ENCODE assay signal across 15 cellular contexts in genomic region chr3:33355611-33356010, GRCh38.
DNase-seq lines count a peak whose midpoint lies in the region; ATAC-seq and TF ChIP-seq lines count a peak whose summit lies in the region.
"Had no signal": no experiment of that assay in that cellular context is flagged by ENCODE, and none has a peak within 500 bp of the region (broad histone marks: within the 10 kb centered on the region; RNA-seq: fewer than 3 reads in every experiment).

No MANE protein-coding gene starts in this region.

- H3K27ac Mint-ChIP-seq in Caco-2 (ENCODE audit: unreplicated experiment), result peak overlapping the region; percentile 27
- no peak overlapping the region for H3K27ac Mint-ChIP-seq in immature natural killer cell

- H3K36me3 ChIP-seq in Caco-2 (ENCODE audit: control insufficient read depth, insufficient read depth, low read length) (no peaks in the 10 kb centered on the region), lung (ENCODE audit: control insufficient read depth in 2 of 2, insufficient read depth in 2 of 2, low read length in 2 of 2) (no peaks in the 10 kb centered on the region)

- 55 to 78% methylated on average over 5 of the region's 5 CpGs for WGBS in lung, 2 donors

- DNase-seq in Caco-2, result peak; percentile 59 to 71
- DNase-seq in OCI-M1 (lab: John Stamatoyannopoulos, UW), result peak; percentile 77
- DNase-seq in fibroblast of gingiva (ENCODE audit: low read depth), result peak; percentile 55
- no peak for DNase-seq in lung (ENCODE audit: low spot score)
- DNase-seq in activated T-cell treated with anti-CD3 and anti-CD28 coated beads, Interleukin-2, amount 50 U/mL, for 1 hour, result no peak
- DNase-seq in hypothalamus (lab: John Stamatoyannopoulos, UW), result no peak
- no peak for DNase-seq in NCI-H2081 treated with DMSO at 0.1 percent for 48 hours (lab: John Stamatoyannopoulos, UW)
- DNase-seq in immature natural killer cell, result no peak
- DNase-seq: C1 segment of cervical spinal cord; central memory CD4-positive, alpha-beta T cell; retina; trophoblast cell had no signal

- peak overlapping the region; percentile 60 for H3K4me3 Mint-ChIP-seq in Caco-2 (ENCODE audit: unreplicated experiment)
- H3K4me3 Mint-ChIP-seq in immature natural killer cell, result no peak overlapping the region

- ATAC-seq in lung (ENCODE audit: insufficient read depth, low FRiP score), result peak; percentile 35
- ATAC-seq: activated CD4-positive, CD25-positive, alpha-beta regulatory T cell treated with anti-CD3 and anti-CD28 coated beads, Interleukin-2, amount 50 U/mL, for 24 hours; SK-N-SH treated with all-trans-retinoic acid at 6 μM for 48 hours had no signal

- POLR2A ChIA-PET in Caco-2 (lab: Charles Lee), result no interaction called here

- H3K27me3 Mint-ChIP-seq in Caco-2 (ENCODE audit: insufficient read depth, unreplicated experiment) (no peaks in the 10 kb centered on the region), immature natural killer cell (ENCODE audit: low read depth in 3 of 3) (peaks cover 0 to 4% (median 3%) of the 10 kb centered on the region in 3 donors)

- no peak overlapping the region for H3K27ac ChIP-seq in lung (ENCODE audit: low read depth in 1 of 2, low read length in 1 of 2)
- H3K27ac ChIP-seq: KMS-11 had no signal

- no TSS peak for BruUV-seq in Caco-2 (replicated peaks; lab: Mats Ljungman, UMichigan)

- H3K4me1 ChIP-seq in Caco-2 (peaks cover 17% of the 10 kb centered on the region), lung (ENCODE audit: control insufficient read depth in 2 of 2, insufficient read depth in 2 of 2, low read length in 2 of 2) (no peaks in the 10 kb centered on the region)

- CTCF ChIA-PET in Caco-2 (lab: Charles Lee), result interaction anchor here (0.6 to 1.8 kb wide), 3 partner anchors 17 to 1379 kb away, joined by 3 to 13 read pairs (median 4); no protein-coding TSS in a partner anchor

- H3K9me3 Mint-ChIP-seq in Caco-2 (ENCODE audit: unreplicated experiment) (no peaks in the 10 kb centered on the region), immature natural killer cell (no peaks in the 10 kb centered on the region)

- H3K4me3 ChIP-seq in Caco-2 (ENCODE audit: low read depth, low read length) (no peak overlapping the region), lung (no peak overlapping the region)

- H3K4me1 Mint-ChIP-seq in Caco-2 (ENCODE audit: low read depth, unreplicated experiment) (peaks cover 6% of the 10 kb centered on the region), immature natural killer cell (no peaks in the 10 kb centered on the region)

- no peaks in the 10 kb centered on the region for H3K9me3 ChIP-seq in Caco-2
- no peaks in the 10 kb centered on the region for H3K9me3 ChIP-seq in lung (ENCODE audit: control insufficient read depth in 2 of 2, insufficient read depth in 1 of 2, low read length in 1 of 2)

- intact Hi-C loops in Caco-2 (cut with micrococcal nuclease; ENCODE audit: unreplicated experiment), result loop anchor here (1.0 kb wide), 2 partner anchors 29 to 37 kb away; no protein-coding TSS in a partner anchor

- H3K36me3 Mint-ChIP-seq in Caco-2 (ENCODE audit: insufficient read depth, unreplicated experiment) (no peaks in the 10 kb centered on the region), immature natural killer cell (no peaks in the 10 kb centered on the region)

- H3K27me3 ChIP-seq in Caco-2 (replicated peaks; ENCODE audit: control insufficient read depth, insufficient read depth, low read length) (no peaks in the 10 kb centered on the region), lung (ENCODE audit: control insufficient read depth, insufficient read depth) (no peaks in the 10 kb centered on the region)

- TF ChIP-seq CTCF in Caco-2 (IDR thresholded peaks at IDR 0.05; ENCODE audit: insufficient read depth in 1 of 2, low read depth in 1 of 2, low read length in 1 of 2, severe bottlenecking in 1 of 2, unreplicated experiment in 1 of 2) (no peak), lung (IDR thresholded peaks at IDR 0.05; ENCODE audit: control extremely low read depth, extremely low read depth) (no peak)

Comparison
In these comparisons a context has a peak if more than half of its experiments do, and no peak if none do; other contexts are left out.
1. DNase-seq: peak in Caco-2 (2 of 2), OCI-M1 (single experiment) and fibroblast of gingiva (single experiment); none in lung (single experiment), activated T-cell treated with anti-CD3 and anti-CD28 coated beads, Interleukin-2, amount 50 U/mL, for 1 hour (single experiment), hypothalamus (0 of 51), NCI-H2081 treated with DMSO at 0.1 percent for 48 hours (single experiment) and immature natural killer cell (0 of 3).